ENCODE assay signal across 18 cellular contexts in genomic region chr11:78341841-78342240, GRCh38.
DNase-seq lines count a peak whose midpoint lies in the region; ATAC-seq, FAIRE-seq and TF ChIP-seq lines count a peak whose summit lies in the region.
"Had no signal": no experiment of that assay in that cellular context is flagged by ENCODE, and none has a peak within 500 bp of the region (broad histone marks: within the 10 kb centered on the region; RNA-seq: fewer than 3 reads in every experiment).

No MANE protein-coding gene starts in this region.

- TF ChIP-seq CTCF in pancreas (IDR thresholded peaks at IDR 0.05) (no peak), CD14-positive monocyte (IDR thresholded peaks at IDR 0.05) (no peak)

- H3K4me1 Mint-ChIP-seq in CD14-positive monocyte: peaks cover 63% of the 10 kb centered on the region

- 93 to 100% methylated on average over 2 of the region's 2 CpGs for WGBS in pancreas, 2 donors

- H3K36me3 Mint-ChIP-seq in CD14-positive monocyte: peaks cover 20 to 35% of the 10 kb centered on the region in 2 donors

- H3K27ac Mint-ChIP-seq in CD14-positive monocyte: peak overlapping the region in 1 of 7 donors; percentile 23

- H3K27ac ChIP-seq in KOPT-K1 (ENCODE audit: low read depth, low read length, poor library complexity, severe bottlenecking) (peak overlapping the region; percentile 84), angular gyrus (ENCODE audit: low read depth, low read length) (peak overlapping the region; percentile 91), pancreas (no peak overlapping the region)

- intact Hi-C loops in pancreas (cut with DNase I): no loop called here
- intact Hi-C loops in CD14-positive monocyte (cut with micrococcal nuclease): loop anchor here in 1 of 2 donors (5.0 kb wide), 1 partner anchor 60 kb away; no protein-coding TSS in a partner anchor

- ATAC-seq in pancreas (no peak), HG03045 (IDR thresholded peaks at IDR 0.05; ENCODE audit: unreplicated experiment) (no peak)

- H3K36me3 ChIP-seq in KOPT-K1 (ENCODE audit: insufficient read depth, low read length) (no peaks in the 10 kb centered on the region), pancreas (no peaks in the 10 kb centered on the region)

- no peak for FAIRE-seq in pancreas (lab: Jason Lieb, UNC)
- FAIRE-seq: D721Med, GM12892, GM18507, H1 had no signal

- H3K4me3 Mint-ChIP-seq in CD14-positive monocyte: no peak overlapping the region

- no peaks in the 10 kb centered on the region for H3K27me3 ChIP-seq in pancreas

- peaks cover 0 to 3% (median 0%) of the 10 kb centered on the region in 3 donors for H3K4me1 ChIP-seq in pancreas

- peaks cover 0 to 4% (median 0%) of the 10 kb centered on the region in 7 donors for H3K9me3 Mint-ChIP-seq in CD14-positive monocyte

- H3K4me3 ChIP-seq in pancreas: no peak overlapping the region

- H3K9me3 ChIP-seq in KOPT-K1 (ENCODE audit: insufficient read depth, low read length, poor library complexity, severe bottlenecking): no peaks in the 10 kb centered on the region
- H3K9me3 ChIP-seq in pancreas: no peaks in the 10 kb centered on the region

- no peaks in the 10 kb centered on the region for H3K27me3 Mint-ChIP-seq in CD14-positive monocyte (ENCODE audit: low read depth in 3 of 3)

- DNase-seq in hippocampal formation (lab: John Stamatoyannopoulos, UW) (peak; percentile 47 to 88), putamen (ENCODE audit: low spot score) (peak; percentile 89), pancreas (no peak), CD14-positive monocyte (ENCODE audit: low spot score) (no peak)
- DNase-seq: KBM-7, NCI-H1694 treated with DMSO at 0.1 percent for 48 hours, NCI-H2227 treated with DMSO at 0.1 percent for 48 hours, NCI-H510A treated with DMSO at 0.1 percent for 48 hours, NCI-H82, OCI-M1, SHP77 had no signal

Comparison
In these comparisons a context has a peak if more than half of its experiments do, and no peak if none do; other contexts are left out.
1. H3K27ac ChIP-seq: peak in KOPT-K1 (single experiment) and angular gyrus (single experiment); none in pancreas (0 of 4).
2. DNase-seq: peak in hippocampal formation (2 of 2) and putamen (single experiment); none in pancreas (0 of 6) and CD14-positive monocyte (single experiment).